ENCODE assay signal across 5 cellular contexts in genomic region chr19:46221152-46221551, GRCh38. TPM values are rescaled to one million over a fixed set of nuclear protein-coding genes. Genes with fewer than 3 reads are reported as not detected.
"Had no signal": no experiment of that assay in that cellular context is flagged by ENCODE, and none has a peak within 500 bp of the region (broad histone marks: within the 10 kb centered on the region; RNA-seq: fewer than 3 reads in every experiment).

No MANE protein-coding gene starts in this region.

- ATAC-seq: K562 had no signal

- H3K27ac ChIP-seq: GM23248 had no signal

- H3K4me3 ChIP-seq: GM23248, K562 had no signal

RNA-seq across cellular contexts. Expression of gene IGFL1, which starts 8.4 kb away (rescaled TPM):
- total RNA-seq: GM23248, H9, HT-29, IMR-90, K562 had no signal
